8 cellular contexts compared by ENCODE assay signal in the genomic region with DNA sequence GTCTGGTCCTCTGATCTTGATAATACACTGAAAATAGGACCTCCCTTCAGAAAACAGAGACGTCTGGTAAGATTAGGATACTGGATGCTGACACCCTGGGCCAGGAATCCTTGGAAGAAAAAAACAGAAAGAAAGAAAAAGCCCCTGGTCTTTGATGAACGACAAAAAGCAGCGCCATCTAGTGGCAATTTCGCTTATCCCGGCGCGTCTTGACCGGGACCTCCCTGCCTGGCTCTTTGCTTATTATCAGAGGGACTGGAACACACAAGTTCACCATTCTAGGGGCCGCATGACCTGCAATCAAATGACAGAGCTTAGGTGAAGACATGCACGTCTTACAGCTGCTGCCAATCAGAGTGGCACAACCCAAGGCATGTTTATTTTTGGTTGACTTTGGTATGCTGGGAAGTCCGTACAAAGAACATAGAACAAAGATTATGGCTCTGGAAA.
DNase-seq lines count a peak whose midpoint lies in the region; ATAC-seq and TF ChIP-seq lines count a peak whose summit lies in the region.

No MANE protein-coding gene starts in this region.

- H3K4me3 Mint-ChIP-seq in stimulated activated effector memory CD8-positive, alpha-beta T cell treated with anti-CD3 and anti-CD28 coated beads, Interleukin-12 subunit alpha, Interleukin-12 subunit beta, amount 100 ng/mL, for 72 hours, result no peak overlapping the region

- intact Hi-C loops in left lung (cut with DNase I), result no loop called here

- H3K27ac Mint-ChIP-seq in stimulated activated effector memory CD8-positive, alpha-beta T cell treated with anti-CD3 and anti-CD28 coated beads, Interleukin-12 subunit alpha, Interleukin-12 subunit beta, amount 100 ng/mL, for 72 hours, result no peak overlapping the region

- no peaks in the 10 kb centered on the region for H3K36me3 ChIP-seq in left lung

- no peak overlapping the region for H3K4me3 ChIP-seq in left lung

- peak; percentile 69 to 74 for TF ChIP-seq CTCF in left lung (IDR thresholded peaks at IDR 0.05)

- peaks cover 6 to 22% of the 10 kb centered on the region in 2 donors for H3K4me1 ChIP-seq in left lung

- no peak overlapping the region for H3K27ac ChIP-seq in left lung

- peaks cover 10% of the 10 kb centered on the region for H3K4me1 Mint-ChIP-seq in stimulated activated effector memory CD8-positive, alpha-beta T cell treated with anti-CD3 and anti-CD28 coated beads, Interleukin-12 subunit alpha, Interleukin-12 subunit beta, amount 100 ng/mL, for 72 hours

- DNase-seq in D341Med (ENCODE audit: low spot score) (peak; percentile 77), NAMALWA (ENCODE audit: low spot score) (peak; percentile 67), SKM-1 (lab: John Stamatoyannopoulos, UW; ENCODE audit: unreplicated experiment) (peak; percentile 42), cerebellar cortex (ENCODE audit: low spot score) (peak; percentile 76), left lung (peak in 1 of 2 donors; percentile 60), GOT3 (lab: John Stamatoyannopoulos, UW) (no peak)
- peak; percentile 14 to 60 for DNase-seq in stimulated activated effector memory CD8-positive, alpha-beta T cell treated with anti-CD3 and anti-CD28 coated beads, Interleukin-12 subunit alpha, Interleukin-12 subunit beta, amount 100 ng/mL, for 72 hours (ENCODE audit: low spot score in 2 of 2)

- H3K27me3 ChIP-seq in left lung, result no peaks in the 10 kb centered on the region

- peak; percentile 70 for ATAC-seq in GM21529 (IDR thresholded peaks at IDR 0.05; ENCODE audit: unreplicated experiment)
- ATAC-seq in left lung, result peak; percentile 60
- no peak for ATAC-seq in stimulated activated effector memory CD8-positive, alpha-beta T cell treated with anti-CD3 and anti-CD28 coated beads, Interleukin-12 subunit alpha, Interleukin-12 subunit beta, amount 100 ng/mL, for 72 hours

- H3K9me3 Mint-ChIP-seq in stimulated activated effector memory CD8-positive, alpha-beta T cell treated with anti-CD3 and anti-CD28 coated beads, Interleukin-12 subunit alpha, Interleukin-12 subunit beta, amount 100 ng/mL, for 72 hours, result no peaks in the 10 kb centered on the region

- no peaks in the 10 kb centered on the region for H3K36me3 Mint-ChIP-seq in stimulated activated effector memory CD8-positive, alpha-beta T cell treated with anti-CD3 and anti-CD28 coated beads, Interleukin-12 subunit alpha, Interleukin-12 subunit beta, amount 100 ng/mL, for 72 hours

- no peaks in the 10 kb centered on the region for H3K9me3 ChIP-seq in left lung
